Comparison of ENCODE assay signal across 8 cellular contexts in the genomic region with DNA sequence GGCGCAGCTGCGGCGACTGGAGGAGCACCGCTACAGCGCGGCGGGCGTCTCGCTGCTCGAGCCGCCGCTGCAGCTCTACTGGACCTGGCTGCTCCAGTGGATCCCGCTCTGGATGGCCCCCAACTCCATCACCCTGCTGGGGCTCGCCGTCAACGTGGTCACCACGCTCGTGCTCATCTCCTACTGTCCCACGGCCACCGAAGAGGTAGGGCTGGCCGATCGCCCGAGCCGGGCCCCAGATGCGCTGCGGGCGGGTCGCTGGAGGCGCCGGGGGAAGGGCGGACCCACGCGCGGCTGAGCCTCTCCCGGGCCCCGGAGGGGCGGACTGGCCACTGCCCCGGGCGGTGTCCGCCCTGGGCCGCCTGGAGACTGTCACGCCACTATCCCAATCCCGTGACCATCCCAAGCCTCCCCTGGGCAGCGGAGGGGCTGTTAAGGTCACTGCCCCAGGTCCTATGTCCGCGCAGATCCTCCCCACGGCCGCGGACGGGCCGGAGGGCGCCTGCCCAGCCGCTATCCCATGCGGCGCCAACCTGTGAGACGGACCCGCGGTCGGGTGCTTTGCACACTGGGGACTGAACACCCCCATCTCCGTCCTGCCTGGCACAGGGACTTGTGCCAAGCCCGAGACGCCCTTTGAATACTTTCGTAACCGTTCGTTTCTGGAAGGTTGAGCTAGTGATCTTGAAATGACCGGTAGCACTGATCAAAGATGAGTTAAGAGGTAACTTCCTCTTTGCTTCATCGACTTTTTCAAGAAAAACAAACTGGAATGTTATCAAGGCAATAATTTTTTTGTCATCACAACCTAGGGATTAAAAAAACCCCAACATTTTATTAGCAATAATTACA. TPM values are rescaled to one million over a fixed set of nuclear protein-coding genes. Genes with fewer than 3 reads are reported as not detected.
DNase-seq lines count a peak whose midpoint lies in the region; ATAC-seq and TF ChIP-seq lines count a peak whose summit lies in the region.

No MANE protein-coding gene starts in this region.

- peaks cover 12% of the 10 kb centered on the region for H3K4me1 Mint-ChIP-seq in T-helper 1 cell treated with Interleukin-12 subunit alpha and Interleukin-12 subunit beta and Interleukin-4 antibody, amounts not matched to agents 30 μg/mL and 1 μg/mL, for 36 hours (ENCODE audit: low read depth)

- TF ChIP-seq CTCF in colonic mucosa (IDR thresholded peaks at IDR 0.05) (no peak), spleen (IDR thresholded peaks at IDR 0.05 in 8 of 11, conservative IDR thresholded peaks at IDR 0.05 in 3 of 11) (no peak)

- no peaks in the 10 kb centered on the region for H3K36me3 Mint-ChIP-seq in T-helper 1 cell treated with Interleukin-12 subunit alpha and Interleukin-12 subunit beta and Interleukin-4 antibody, amounts not matched to agents 30 μg/mL and 1 μg/mL, for 36 hours (ENCODE audit: low read depth)

- DNase-seq in HS-27A (ENCODE audit: low read depth) = peak; percentile 8
- peak; percentile 68 for DNase-seq in colonic mucosa
- peak; percentile 53 for DNase-seq in kidney tubule cell (ENCODE audit: low spot score)
- DNase-seq in spleen = peak; percentile 91
- DNase-seq in SHP77 treated with DMSO at 0.1 percent for 48 hours (lab: John Stamatoyannopoulos, UW) = no peak

- H3K27me3 Mint-ChIP-seq in T-helper 1 cell treated with Interleukin-12 subunit alpha and Interleukin-12 subunit beta and Interleukin-4 antibody, amounts not matched to agents 30 μg/mL and 1 μg/mL, for 36 hours (ENCODE audit: low read depth) = peaks cover 28% of the 10 kb centered on the region

- peak; percentile 26 for ATAC-seq in GM21447 (IDR thresholded peaks at IDR 0.05; ENCODE audit: unreplicated experiment)

- no peak for TF ChIP-seq POLR2A in spleen (IDR thresholded peaks at IDR 0.05)

- H3K27ac ChIP-seq in colonic mucosa (peak overlapping the region; percentile 93), spleen (peak overlapping the region; percentile 86 to 97 (median 92))

- H3K27me3 ChIP-seq in colonic mucosa (no peaks in the 10 kb centered on the region), spleen (replicated peaks in 1 of 7) (no peaks in the 10 kb centered on the region)

- H3K4me3 ChIP-seq in GM08714 (ENCODE audit: low read length) (peak overlapping the region; percentile 97), colonic mucosa (peak overlapping the region; percentile 86), spleen (peak overlapping the region; percentile 65 to 90 (median 78))

- 0 to 1% (median 1%) methylated on average over 23 to 67 of the region's 67 CpGs for WGBS in spleen, 5 donors

- peaks cover 11% of the 10 kb centered on the region for H3K4me1 ChIP-seq in colonic mucosa
- peaks cover 14 to 73% (median 53%) of the 10 kb centered on the region in 6 donors for H3K4me1 ChIP-seq in spleen

- peak overlapping the region; percentile 81 to 83 for H3K9ac ChIP-seq in colonic mucosa (ENCODE audit: low read depth in 2 of 2, low read length in 2 of 2)

- peak overlapping the region; percentile 59 for H3K27ac Mint-ChIP-seq in T-helper 1 cell treated with Interleukin-12 subunit alpha and Interleukin-12 subunit beta and Interleukin-4 antibody, amounts not matched to agents 30 μg/mL and 1 μg/mL, for 36 hours

- H3K9me3 ChIP-seq in colonic mucosa = no peaks in the 10 kb centered on the region
- no peaks in the 10 kb centered on the region for H3K9me3 ChIP-seq in spleen

- no peaks in the 10 kb centered on the region for H3K36me3 ChIP-seq in colonic mucosa
- no peaks in the 10 kb centered on the region for H3K36me3 ChIP-seq in spleen

- intact Hi-C loops in colonic mucosa (cut with DNase I) (no loop called here), spleen (cut with DNase I; ENCODE audit: low total_unique reads) (no loop called here)

- no peaks in the 10 kb centered on the region for H3K9me3 Mint-ChIP-seq in T-helper 1 cell treated with Interleukin-12 subunit alpha and Interleukin-12 subunit beta and Interleukin-4 antibody, amounts not matched to agents 30 μg/mL and 1 μg/mL, for 36 hours

- H3K4me3 Mint-ChIP-seq in T-helper 1 cell treated with Interleukin-12 subunit alpha and Interleukin-12 subunit beta and Interleukin-4 antibody, amounts not matched to agents 30 μg/mL and 1 μg/mL, for 36 hours = peak overlapping the region; percentile 81

RNA-seq across cellular contexts. Expression of a gene that starts 0.7 kb away (rescaled TPM):
- total RNA-seq in colonic mucosa (100 to 1,000 TPM in 1 of 2 donors, 10 to 100 TPM in 1; 88.6 to 108 TPM), spleen (100 to 1,000 TPM in 2 of 7 donors, 10 to 100 TPM in 5; 42.4 to 115 (median 47.8) TPM)
- 10 to 100 TPM; 26.8 to 34.3 (median 30.4) TPM for polyA plus RNA-seq in spleen

RNA-seq across cellular contexts. Expression of a gene that starts 41.1 kb away (rescaled TPM):
- total RNA-seq in colonic mucosa (under 1 TPM in 1 of 2 donors, not detected in 1; 0.35 TPM), spleen (1 to 10 TPM in 2 of 7 donors, under 1 TPM in 5; 0.23 to 3.5 (median 0.39) TPM)
- under 1 TPM; 0.23 to 0.64 (median 0.48) TPM for polyA plus RNA-seq in spleen
